In the genomic region with DNA sequence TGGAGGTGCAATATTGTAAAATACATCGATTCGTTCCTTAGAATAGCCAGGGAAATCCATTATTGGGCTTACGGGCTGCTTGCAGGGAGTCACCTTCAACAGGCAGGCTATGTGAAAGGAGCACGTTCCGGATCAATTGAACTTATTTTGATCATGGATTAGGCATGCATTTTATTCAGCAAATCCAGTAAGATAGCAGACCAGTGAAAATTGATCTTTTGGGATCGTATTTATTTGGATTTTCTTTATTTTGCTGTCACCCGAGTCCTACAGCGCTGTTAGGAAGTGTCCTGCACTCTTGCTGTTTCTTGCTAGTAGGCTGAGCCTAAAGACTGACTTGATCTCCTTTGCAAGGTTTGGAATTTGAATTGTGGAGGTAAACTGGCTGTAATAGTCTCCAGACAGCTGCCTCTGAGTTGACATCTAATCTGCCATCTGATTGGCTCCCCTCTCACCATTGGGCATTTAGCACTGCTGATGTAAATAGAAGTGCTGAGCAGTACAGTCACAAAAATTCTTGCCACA, we compare ENCODE assay signal across 8 cellular contexts. TPM values are rescaled to one million over a fixed set of nuclear protein-coding genes. Genes with fewer than 3 reads are reported as not detected.
A peak's percentile ranks its signal among the peaks of the same experiment; 100 is the strongest.
DNase-seq lines count a peak whose midpoint lies in the region; ATAC-seq and TF ChIP-seq lines count a peak whose summit lies in the region.

No MANE protein-coding gene starts in this region.

- peak overlapping the region; percentile 94 for H3K27ac ChIP-seq in KOPT-K1 (ENCODE audit: low read depth, low read length, poor library complexity, severe bottlenecking)
- H3K27ac ChIP-seq in Panc1 (ENCODE audit: low read length) = peak overlapping the region; percentile 95
- peak overlapping the region; percentile 99 for H3K27ac ChIP-seq in vagina

- intact Hi-C loops in Panc1 (cut with micrococcal nuclease; ENCODE audit: unreplicated experiment) (loop anchor here (5.0 to 10.0 kb wide), 3 partner anchors 215 to 1453 kb away; no protein-coding TSS in a partner anchor), vagina (cut with DNase I) (no loop called here)

- H3K27me3 ChIP-seq in Panc1 (ENCODE audit: control insufficient read depth, insufficient read depth, low read length) (no peaks in the 10 kb centered on the region), vagina (no peaks in the 10 kb centered on the region)

- H3K36me3 ChIP-seq in KOPT-K1 (ENCODE audit: insufficient read depth, low read length) = peaks cover 6% of the 10 kb centered on the region
- H3K36me3 ChIP-seq in Panc1 (ENCODE audit: control insufficient read depth, insufficient read depth, low read length) = peaks cover under 1% of the 10 kb centered on the region
- no peaks in the 10 kb centered on the region for H3K36me3 ChIP-seq in vagina

- H3K4me3 Mint-ChIP-seq in nephron = peak overlapping the region; percentile 82 to 91 (median 91)

- peak overlapping the region; percentile 90 to 91 (median 90) for H3K27ac Mint-ChIP-seq in nephron

- H3K27me3 Mint-ChIP-seq in nephron (ENCODE audit: low read depth) = no peaks in the 10 kb centered on the region

- CTCF ChIA-PET in Panc1 (lab: Charles Lee) = no interaction called here

- H3K4me1 ChIP-seq in Panc1 (ENCODE audit: control insufficient read depth, insufficient read depth, low read length) (peaks cover 42% of the 10 kb centered on the region), vagina (peaks cover 60% of the 10 kb centered on the region)

- no peaks in the 10 kb centered on the region for H3K9me3 ChIP-seq in KOPT-K1 (ENCODE audit: insufficient read depth, low read length, poor library complexity, severe bottlenecking)
- no peaks in the 10 kb centered on the region for H3K9me3 ChIP-seq in Panc1 (ENCODE audit: control insufficient read depth, insufficient read depth, low read depth, low read length)
- H3K9me3 ChIP-seq in vagina = no peaks in the 10 kb centered on the region

- no TSS peak for BruUV-seq in Panc1 (replicated peaks; lab: Mats Ljungman, UMichigan)

- POLR2A ChIA-PET in Panc1 (lab: Charles Lee) = no interaction called here

- H3K36me3 Mint-ChIP-seq in nephron (ENCODE audit: low read depth) = no peaks in the 10 kb centered on the region

- H3K4me3 ChIP-seq in Panc1 (ENCODE audit: low read depth in 2 of 2, low read length in 2 of 2) = peak overlapping the region; percentile 91 to 95
- peak overlapping the region; percentile 67 to 89 for H3K4me3 ChIP-seq in foreskin fibroblast (ENCODE audit: low read depth in 1 of 2, low read length in 2 of 2)
- peak overlapping the region; percentile 91 to 92 for H3K4me3 ChIP-seq in vagina

- DNase-seq in GM04503 (ENCODE audit: low read depth) (peak; percentile 80), H4 (ENCODE audit: low spot score) (peak; percentile 91), Panc1 (ENCODE audit: low read depth, low spot score) (peak; percentile 77), foreskin fibroblast (peak; percentile 82 to 89), vagina (ENCODE audit: extremely low spot score in 2 of 2) (no peak)
- peak; percentile 27 for DNase-seq in activated naive CD4-positive, alpha-beta T cell treated with anti-CD3 and anti-CD28 coated beads, Interleukin-2, amount 50 U/mL, for 16 hours

- in situ Hi-C loops in Panc1 (cut with HindIII; ENCODE audit: low pct_unique_long_range_greater_than_20kb, low sequenced_read_pairs) = no loop called here

- H3K9me3 Mint-ChIP-seq in nephron = no peaks in the 10 kb centered on the region

- TF ChIP-seq POLR2A in vagina (IDR thresholded peaks at IDR 0.05) = peak in 1 of 2 donors; percentile 60

- peak; percentile 51 for ATAC-seq in Panc1

- H3K4me1 Mint-ChIP-seq in nephron = peaks cover 55% of the 10 kb centered on the region

- TF ChIP-seq CTCF in Panc1 (IDR thresholded peaks at IDR 0.05) (no peak), foreskin fibroblast (IDR thresholded peaks at IDR 0.05; ENCODE audit: low read depth, low read length) (no peak), nephron (IDR thresholded peaks at IDR 0.05; ENCODE audit: unreplicated experiment in 3 of 3) (no peak), vagina (IDR thresholded peaks at IDR 0.05) (no peak)

RNA-seq across cellular contexts. Expression of a gene that starts 3.0 kb away (rescaled TPM):
- 5.6 and 8.0 TPM in 2 replicates for total RNA-seq in H4 (2014; rRNA removed; shearing (Covaris generic))
- total RNA-seq in Panc1 (2021; ENCODE audit: unreplicated experiment) (91.7 TPM), vagina (141 TPM)
- polyA plus RNA-seq in Panc1 (2012; ENCODE audit: insufficient read length) = 53.4 TPM

Comparison
In these comparisons a context has a peak if more than half of its experiments do, and no peak if none do; other contexts are left out.
1. DNase-seq: peak in GM04503 (single experiment), H4 (single experiment), Panc1 (single experiment), activated naive CD4-positive, alpha-beta T cell treated with anti-CD3 and anti-CD28 coated beads, Interleukin-2, amount 50 U/mL, for 16 hours (single experiment) and foreskin fibroblast (2 of 2); none in vagina (0 of 2).
2. RNA of a gene that starts 3.0 kb away (total RNA-seq): 141 TPM in vagina (single experiment) and 91.7 TPM in Panc1 (single experiment); 5.6 to 8.0 TPM in H4; every median in the first group is over 10 times any median in the second.
3. Peak in every context shown above with its lines, with median percentiles within 50 percentile points of each other: H3K27ac ChIP-seq and H3K4me3 ChIP-seq.